12 cellular contexts compared by ENCODE assay signal in the genomic region with DNA sequence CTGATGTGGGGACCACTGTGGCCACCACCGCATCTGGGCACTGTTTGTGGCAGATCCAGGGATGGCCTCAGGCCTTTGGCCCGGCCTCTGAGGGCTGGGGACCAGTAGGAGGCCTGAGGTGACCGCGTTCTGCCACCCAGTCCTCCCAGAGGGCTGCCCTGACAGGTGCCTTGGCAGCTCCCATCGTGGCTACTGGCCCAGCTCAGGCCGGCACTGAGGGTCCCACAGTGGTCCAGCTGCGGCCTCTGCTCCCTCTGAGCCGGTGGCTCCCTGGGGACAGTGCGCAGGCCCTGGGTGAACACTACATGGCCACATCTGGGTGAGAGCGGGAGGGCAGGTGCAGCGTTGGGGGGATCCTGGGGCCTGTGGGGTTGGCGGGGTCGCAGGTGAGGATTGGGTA.
DNase-seq lines count a peak whose midpoint lies in the region; ATAC-seq and TF ChIP-seq lines count a peak whose summit lies in the region.
"Had no signal": no experiment of that assay in that cellular context is flagged by ENCODE, and none has a peak within 500 bp of the region (broad histone marks: within the 10 kb centered on the region; RNA-seq: fewer than 3 reads in every experiment).

No MANE protein-coding gene starts in this region.

- 92% methylated on average over 8 of the region's 13 CpGs; no CpG with 5 or more reads in 1 of the 2 experiments for WGBS in IMR-90 (ENCODE audit: extremely low coverage in 2 of 2, insufficient read length in 1 of 2), 2 experiments

- H2BK120ac ChIP-seq in IMR-90 (ENCODE audit: low read depth, low read length), result no peak overlapping the region

- H3K4me2 ChIP-seq in IMR-90 (ENCODE audit: low read depth, low read length) (no peak overlapping the region), neural progenitor cell (peak overlapping the region; percentile 36)

- H3K9me3 ChIP-seq in A673 (ENCODE audit: low read depth, low read length, poor library complexity, severe bottlenecking) (no peaks in the 10 kb centered on the region), IMR-90 (ENCODE audit: control insufficient read depth, insufficient read depth, low read length) (no peaks in the 10 kb centered on the region), neural progenitor cell (ENCODE audit: low read depth) (no peaks in the 10 kb centered on the region)
- H3K9me3 ChIP-seq: transverse colon had no signal

- H3K27me3 ChIP-seq in A673 (replicated peaks; ENCODE audit: insufficient read depth, low read depth, low read length, poor library complexity) (no peaks in the 10 kb centered on the region), IMR-90 (ENCODE audit: control insufficient read depth, insufficient read depth, low read length) (no peaks in the 10 kb centered on the region), neural progenitor cell (no peaks in the 10 kb centered on the region)
- H3K27me3 ChIP-seq: transverse colon had no signal

- H3K79me2 ChIP-seq in neural progenitor cell (ENCODE audit: low read depth), result peaks cover 54% of the 10 kb centered on the region

- H2AK5ac ChIP-seq in IMR-90 (ENCODE audit: low read depth, low read length), result no peak overlapping the region

- dilution Hi-C loops in IMR-90 (cut with HindIII; ENCODE audit: low sequenced_read_pairs, unreplicated experiment), result no loop called here

- H2BK5ac ChIP-seq in IMR-90 (ENCODE audit: low read depth, low read length, poor library complexity, severe bottlenecking), result no peak overlapping the region

- H2AFZ ChIP-seq in IMR-90 (replicated peaks; ENCODE audit: low read length, poor library complexity) (peak overlapping the region; percentile 51), neural progenitor cell (replicated peaks) (no peak overlapping the region)

- H3K4me3 ChIP-seq in A673 (ENCODE audit: low read depth, low read length, poor library complexity, severe bottlenecking), result no peak overlapping the region
- H3K4me3 ChIP-seq in IMR-90 (ENCODE audit: insufficient read depth, low read depth, low read length), result no peak overlapping the region
- no peak overlapping the region for H3K4me3 ChIP-seq in neural progenitor cell
- H3K4me3 ChIP-seq: transverse colon had no signal

- POLR2A ChIA-PET in A673 (lab: Charles Lee; ENCODE audit: low non-redundant PET), result no interaction called here
- POLR2A ChIA-PET in IMR-90 (lab: Charles Lee; ENCODE audit: unreplicated experiment), result no interaction called here
- POLR2A ChIA-PET in activated CD4-positive, alpha-beta T cell treated with anti-CD3 and anti-CD28 coated beads for 36 hours (lab: Charles Lee), result no interaction called here

- TF ChIP-seq CTCF in A673 (conservative IDR thresholded peaks at IDR 0.05; ENCODE audit: low read depth, low read length), result no peak
- TF ChIP-seq CTCF in IMR-90 (conservative IDR thresholded peaks at IDR 0.05; ENCODE audit: low read depth, low read length), result no peak
- TF ChIP-seq CTCF in brain (conservative IDR thresholded peaks at IDR 0.05), result no peak
- no peak for TF ChIP-seq CTCF in neural progenitor cell (IDR thresholded peaks at IDR 0.05)

- no peaks in the 10 kb centered on the region for H3K36me3 ChIP-seq in A673 (ENCODE audit: insufficient read depth, low read length, poor library complexity, severe bottlenecking)
- H3K36me3 ChIP-seq in IMR-90 (ENCODE audit: control insufficient read depth, insufficient read depth, low read length), result peaks cover 25% of the 10 kb centered on the region
- H3K36me3 ChIP-seq in neural progenitor cell, result no peaks in the 10 kb centered on the region

- H4K91ac ChIP-seq in IMR-90 (ENCODE audit: insufficient read depth, low read depth, low read length), result no peak overlapping the region

- H3K4ac ChIP-seq in IMR-90 (ENCODE audit: low read depth, low read length), result no peak overlapping the region

- H4K5ac ChIP-seq in IMR-90 (ENCODE audit: low read depth, low read length), result no peak overlapping the region

- CTCF ChIA-PET in A673 (lab: Charles Lee) (interaction anchor here (0.5 to 2.3 kb wide), 10 partner anchors 19 to 222 kb away, joined by 3 to 21 read pairs (median 4); no protein-coding TSS in a partner anchor), IMR-90 (lab: Yijun Ruan, JAX) (interaction anchor here (0.5 to 1.7 kb wide), 3 partner anchors 14 to 221 kb away, joined by 3 to 8 read pairs (median 4); no protein-coding TSS in a partner anchor)
- CTCF ChIA-PET in activated CD4-positive, alpha-beta T cell treated with anti-CD3 and anti-CD28 coated beads for 36 hours (lab: Charles Lee), result interaction anchor here (0.5 to 3.7 kb wide), 15 partner anchors 9 to 250 kb away, joined by 3 to 24 read pairs (median 4); no protein-coding TSS in a partner anchor

- H2AK9ac ChIP-seq in IMR-90 (replicated peaks; ENCODE audit: low read depth, low read length, poor library complexity), result peak overlapping the region; percentile 81

- H3K36me3 Mint-ChIP-seq in brain (peaks cover 33% of the 10 kb centered on the region), neural progenitor cell (peaks cover 5% of the 10 kb centered on the region)
- H3K36me3 Mint-ChIP-seq in activated CD4-positive, alpha-beta T cell treated with anti-CD3 and anti-CD28 coated beads for 36 hours (ENCODE audit: low read depth), result peaks cover 2% of the 10 kb centered on the region

- H3K18ac ChIP-seq in IMR-90 (ENCODE audit: low read depth, low read length), result no peak overlapping the region

- no TSS peak for BruUV-seq in A673 (replicated peaks; lab: Mats Ljungman, UMichigan)
- BruUV-seq in IMR-90 (replicated peaks; lab: Mats Ljungman, UMichigan), result no TSS peak

- no peak for DNase-seq in A673 (ENCODE audit: low spot score)
- no peak for DNase-seq in IMR-90
- DNase-seq in neural progenitor cell (ENCODE audit: low spot score), result no peak
- DNase-seq in activated CD4-positive, alpha-beta T cell treated with anti-CD3 and anti-CD28 coated beads for 36 hours, result no peak
- DNase-seq in activated effector memory CD4-positive, alpha-beta T cell treated with Interleukin-2 at 50 U/mL for 16 hours, result no peak
- no peak for DNase-seq in activated T-cell treated with anti-CD3 and anti-CD28 coated beads, Interleukin-2, amount 50 U/mL, for 1 hour
- DNase-seq: NCI-H1694 had no signal

- no peak for TF ChIP-seq POLR2A in IMR-90 (IDR thresholded peaks at IDR 0.05; ENCODE audit: low read depth, low read length)

- peaks cover 0 to 2% (median 0%) of the 10 kb centered on the region in 5 experiments for H3K9me3 Mint-ChIP-seq in brain
- H3K9me3 Mint-ChIP-seq in neural progenitor cell, result no peaks in the 10 kb centered on the region
- H3K9me3 Mint-ChIP-seq in activated CD4-positive, alpha-beta T cell treated with anti-CD3 and anti-CD28 coated beads for 36 hours (ENCODE audit: low read depth), result no peaks in the 10 kb centered on the region
- H3K9me3 Mint-ChIP-seq: stimulated activated naive CD8-positive, alpha-beta T cell treated with anti-CD3 and anti-CD28 coated beads, Interleukin-15, Interleukin-2, amounts not matched to agents 100 ng/mL and 50 ng/mL, for 24 hours; T-helper 1 cell treated with Interleukin-12 subunit alpha and Interleukin-12 subunit beta and Interleukin-4 antibody, amounts not matched to agents 30 μg/mL and 1 μg/mL, for 36 hours had no signal

- no peak overlapping the region for H3K14ac ChIP-seq in IMR-90 (replicated peaks; ENCODE audit: low read depth, low read length)

- in situ Hi-C loops in IMR-90 (cut with MboI; ENCODE audit: low sequenced_read_pairs), result loop anchor here (5.0 kb wide), 2 partner anchors 159 to 224 kb away; no protein-coding TSS in a partner anchor

- ATAC-seq in IMR-90 (ENCODE audit: low read depth), result no peak
- ATAC-seq in HG02870 (IDR thresholded peaks at IDR 0.05; ENCODE audit: unreplicated experiment), result no peak
- ATAC-seq in activated CD4-positive, alpha-beta T cell treated with anti-CD3 and anti-CD28 coated beads for 36 hours, result no peak

- no peak overlapping the region for H2BK15ac ChIP-seq in IMR-90 (ENCODE audit: low read depth, low read length)

- no peak overlapping the region for H3K56ac ChIP-seq in IMR-90 (ENCODE audit: extremely low read depth, insufficient read depth, low read length)

- peak overlapping the region in 1 of 5 experiments; percentile 42 for H3K4me3 Mint-ChIP-seq in brain
- H3K4me3 Mint-ChIP-seq in neural progenitor cell, result no peak overlapping the region
- no peak overlapping the region for H3K4me3 Mint-ChIP-seq in activated CD4-positive, alpha-beta T cell treated with anti-CD3 and anti-CD28 coated beads for 36 hours
- H3K4me3 Mint-ChIP-seq: stimulated activated naive CD8-positive, alpha-beta T cell treated with anti-CD3 and anti-CD28 coated beads, Interleukin-15, Interleukin-2, amounts not matched to agents 100 ng/mL and 50 ng/mL, for 24 hours; T-helper 1 cell treated with Interleukin-12 subunit alpha and Interleukin-12 subunit beta and Interleukin-4 antibody, amounts not matched to agents 30 μg/mL and 1 μg/mL, for 36 hours had no signal

- peaks cover 69% of the 10 kb centered on the region for H3K4me1 Mint-ChIP-seq in brain
- H3K4me1 Mint-ChIP-seq in neural progenitor cell, result peaks cover 15% of the 10 kb centered on the region
- peaks cover 8% of the 10 kb centered on the region for H3K4me1 Mint-ChIP-seq in activated CD4-positive, alpha-beta T cell treated with anti-CD3 and anti-CD28 coated beads for 36 hours

- intact Hi-C loops in A673 (cut with micrococcal nuclease; ENCODE audit: unreplicated experiment) (loop anchor here (1.0 kb wide), 2 partner anchors 159 to 221 kb away; no protein-coding TSS in a partner anchor), IMR-90 (cut with micrococcal nuclease) (loop anchor here (1.0 to 10.0 kb wide), 5 partner anchors 61 to 296 kb away; no protein-coding TSS in a partner anchor)
- intact Hi-C loops in activated CD4-positive, alpha-beta T cell treated with anti-CD3 and anti-CD28 coated beads for 36 hours (cut with DNase I, micrococcal nuclease), result loop anchor here (1.0 to 2.0 kb wide), 5 partner anchors 30 to 222 kb away; a partner anchor contains a TSS

- H3F3A ChIP-seq in neural progenitor cell (ENCODE audit: low read depth), result peaks cover 8% of the 10 kb centered on the region

- no peak for TF ChIP-seq RAD21 in IMR-90 (IDR thresholded peaks at IDR 0.05; ENCODE audit: low read length)

- H3K27ac ChIP-seq in A673 (ENCODE audit: low read depth, low read length, poor library complexity, severe bottlenecking) (peak overlapping the region; percentile 25), IMR-90 (ENCODE audit: insufficient read depth, low read length) (no peak overlapping the region), neural progenitor cell (no peak overlapping the region)
- H3K27ac ChIP-seq: transverse colon had no signal

- no peak overlapping the region for H3K23ac ChIP-seq in IMR-90 (ENCODE audit: low read depth, low read length)

- no peak overlapping the region for H2BK20ac ChIP-seq in IMR-90 (ENCODE audit: low read depth, low read length)

- H3K4me1 ChIP-seq in A673 (ENCODE audit: insufficient read depth, low read length, poor library complexity, severe bottlenecking) (peaks cover 26% of the 10 kb centered on the region), IMR-90 (ENCODE audit: control insufficient read depth, insufficient read depth, low read length) (peaks cover 15% of the 10 kb centered on the region), neural progenitor cell (peaks cover 6% of the 10 kb centered on the region)

- H3K27ac Mint-ChIP-seq in brain (peak overlapping the region in 4 of 5 experiments; percentile 76 to 90 (median 84)), neural progenitor cell (peak overlapping the region; percentile 60)
- H3K27ac Mint-ChIP-seq in activated CD4-positive, alpha-beta T cell treated with anti-CD3 and anti-CD28 coated beads for 36 hours, result no peak overlapping the region
- H3K27ac Mint-ChIP-seq: stimulated activated naive CD8-positive, alpha-beta T cell treated with anti-CD3 and anti-CD28 coated beads, Interleukin-15, Interleukin-2, amounts not matched to agents 100 ng/mL and 50 ng/mL, for 24 hours; T-helper 1 cell treated with Interleukin-12 subunit alpha and Interleukin-12 subunit beta and Interleukin-4 antibody, amounts not matched to agents 30 μg/mL and 1 μg/mL, for 36 hours had no signal

- H4K8ac ChIP-seq in IMR-90 (ENCODE audit: low read depth in 2 of 2, low read length in 2 of 2), result no peak overlapping the region

- H3K27me3 Mint-ChIP-seq in brain, result no peaks in the 10 kb centered on the region
- peaks cover 2% of the 10 kb centered on the region for H3K27me3 Mint-ChIP-seq in neural progenitor cell (ENCODE audit: insufficient read depth, low read depth)
- no peaks in the 10 kb centered on the region for H3K27me3 Mint-ChIP-seq in activated CD4-positive, alpha-beta T cell treated with anti-CD3 and anti-CD28 coated beads for 36 hours
- H3K27me3 Mint-ChIP-seq: stimulated activated naive CD8-positive, alpha-beta T cell treated with anti-CD3 and anti-CD28 coated beads, Interleukin-15, Interleukin-2, amounts not matched to agents 100 ng/mL and 50 ng/mL, for 24 hours had no signal

- H3K9ac ChIP-seq in IMR-90 (ENCODE audit: low read depth, low read length), result no peak overlapping the region
- no peak overlapping the region for H3K9ac ChIP-seq in neural progenitor cell

- H4K20me1 ChIP-seq in IMR-90 (ENCODE audit: insufficient read depth, low read length) (peaks cover 78% of the 10 kb centered on the region), neural progenitor cell (ENCODE audit: low read depth) (peaks cover 80% of the 10 kb centered on the region)

- peaks cover 16% of the 10 kb centered on the region for H3K9me1 ChIP-seq in IMR-90 (ENCODE audit: insufficient read depth, low read length)

- H3K79me1 ChIP-seq in IMR-90 (ENCODE audit: low read depth in 1 of 2, low read length in 2 of 2), result peaks cover 19 to 88% of the 10 kb centered on the region in 2 experiments; a peak in 3 of 4 replicates
